Comparison of ENCODE assay signal across 2 cellular contexts in the genomic region with DNA sequence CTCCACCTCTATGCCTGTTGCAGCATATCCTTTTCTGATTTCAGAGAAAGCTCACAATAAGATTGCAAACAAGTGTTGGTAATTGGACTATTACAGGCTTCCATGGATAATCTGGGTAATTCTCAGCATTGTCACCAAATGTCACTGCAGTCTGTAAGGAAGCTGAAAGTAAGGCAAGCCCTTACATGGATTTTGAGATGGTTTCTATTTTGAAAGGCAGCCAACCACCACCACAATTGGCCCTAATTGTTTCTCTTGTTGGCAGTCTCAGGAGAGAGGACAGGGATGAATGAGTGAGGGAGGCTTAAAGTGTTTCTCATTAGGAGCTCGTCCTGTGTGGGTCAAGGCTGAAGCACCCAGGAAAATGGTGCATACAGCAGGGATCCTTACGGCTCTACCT.
TF ChIP-seq lines count a peak whose summit lies in the region.

No MANE protein-coding gene starts in this region.

TF ChIP-seq in GM23338, 12 proteins besides CTCF, POLR2A, EP300 and RAD21 (continued from another document):
- no peak for TF ChIP-seq CREB1 (CRISPR knock-in tag; IDR thresholded peaks at IDR 0.05; ENCODE audit: low read depth)
- TF ChIP-seq ZNF331 (CRISPR knock-in tag; IDR thresholded peaks at IDR 0.05; ENCODE audit: low read depth), result no peak
- no peak for TF ChIP-seq ETS1 (IDR thresholded peaks at IDR 0.05)
- TF ChIP-seq, protein P1, sequence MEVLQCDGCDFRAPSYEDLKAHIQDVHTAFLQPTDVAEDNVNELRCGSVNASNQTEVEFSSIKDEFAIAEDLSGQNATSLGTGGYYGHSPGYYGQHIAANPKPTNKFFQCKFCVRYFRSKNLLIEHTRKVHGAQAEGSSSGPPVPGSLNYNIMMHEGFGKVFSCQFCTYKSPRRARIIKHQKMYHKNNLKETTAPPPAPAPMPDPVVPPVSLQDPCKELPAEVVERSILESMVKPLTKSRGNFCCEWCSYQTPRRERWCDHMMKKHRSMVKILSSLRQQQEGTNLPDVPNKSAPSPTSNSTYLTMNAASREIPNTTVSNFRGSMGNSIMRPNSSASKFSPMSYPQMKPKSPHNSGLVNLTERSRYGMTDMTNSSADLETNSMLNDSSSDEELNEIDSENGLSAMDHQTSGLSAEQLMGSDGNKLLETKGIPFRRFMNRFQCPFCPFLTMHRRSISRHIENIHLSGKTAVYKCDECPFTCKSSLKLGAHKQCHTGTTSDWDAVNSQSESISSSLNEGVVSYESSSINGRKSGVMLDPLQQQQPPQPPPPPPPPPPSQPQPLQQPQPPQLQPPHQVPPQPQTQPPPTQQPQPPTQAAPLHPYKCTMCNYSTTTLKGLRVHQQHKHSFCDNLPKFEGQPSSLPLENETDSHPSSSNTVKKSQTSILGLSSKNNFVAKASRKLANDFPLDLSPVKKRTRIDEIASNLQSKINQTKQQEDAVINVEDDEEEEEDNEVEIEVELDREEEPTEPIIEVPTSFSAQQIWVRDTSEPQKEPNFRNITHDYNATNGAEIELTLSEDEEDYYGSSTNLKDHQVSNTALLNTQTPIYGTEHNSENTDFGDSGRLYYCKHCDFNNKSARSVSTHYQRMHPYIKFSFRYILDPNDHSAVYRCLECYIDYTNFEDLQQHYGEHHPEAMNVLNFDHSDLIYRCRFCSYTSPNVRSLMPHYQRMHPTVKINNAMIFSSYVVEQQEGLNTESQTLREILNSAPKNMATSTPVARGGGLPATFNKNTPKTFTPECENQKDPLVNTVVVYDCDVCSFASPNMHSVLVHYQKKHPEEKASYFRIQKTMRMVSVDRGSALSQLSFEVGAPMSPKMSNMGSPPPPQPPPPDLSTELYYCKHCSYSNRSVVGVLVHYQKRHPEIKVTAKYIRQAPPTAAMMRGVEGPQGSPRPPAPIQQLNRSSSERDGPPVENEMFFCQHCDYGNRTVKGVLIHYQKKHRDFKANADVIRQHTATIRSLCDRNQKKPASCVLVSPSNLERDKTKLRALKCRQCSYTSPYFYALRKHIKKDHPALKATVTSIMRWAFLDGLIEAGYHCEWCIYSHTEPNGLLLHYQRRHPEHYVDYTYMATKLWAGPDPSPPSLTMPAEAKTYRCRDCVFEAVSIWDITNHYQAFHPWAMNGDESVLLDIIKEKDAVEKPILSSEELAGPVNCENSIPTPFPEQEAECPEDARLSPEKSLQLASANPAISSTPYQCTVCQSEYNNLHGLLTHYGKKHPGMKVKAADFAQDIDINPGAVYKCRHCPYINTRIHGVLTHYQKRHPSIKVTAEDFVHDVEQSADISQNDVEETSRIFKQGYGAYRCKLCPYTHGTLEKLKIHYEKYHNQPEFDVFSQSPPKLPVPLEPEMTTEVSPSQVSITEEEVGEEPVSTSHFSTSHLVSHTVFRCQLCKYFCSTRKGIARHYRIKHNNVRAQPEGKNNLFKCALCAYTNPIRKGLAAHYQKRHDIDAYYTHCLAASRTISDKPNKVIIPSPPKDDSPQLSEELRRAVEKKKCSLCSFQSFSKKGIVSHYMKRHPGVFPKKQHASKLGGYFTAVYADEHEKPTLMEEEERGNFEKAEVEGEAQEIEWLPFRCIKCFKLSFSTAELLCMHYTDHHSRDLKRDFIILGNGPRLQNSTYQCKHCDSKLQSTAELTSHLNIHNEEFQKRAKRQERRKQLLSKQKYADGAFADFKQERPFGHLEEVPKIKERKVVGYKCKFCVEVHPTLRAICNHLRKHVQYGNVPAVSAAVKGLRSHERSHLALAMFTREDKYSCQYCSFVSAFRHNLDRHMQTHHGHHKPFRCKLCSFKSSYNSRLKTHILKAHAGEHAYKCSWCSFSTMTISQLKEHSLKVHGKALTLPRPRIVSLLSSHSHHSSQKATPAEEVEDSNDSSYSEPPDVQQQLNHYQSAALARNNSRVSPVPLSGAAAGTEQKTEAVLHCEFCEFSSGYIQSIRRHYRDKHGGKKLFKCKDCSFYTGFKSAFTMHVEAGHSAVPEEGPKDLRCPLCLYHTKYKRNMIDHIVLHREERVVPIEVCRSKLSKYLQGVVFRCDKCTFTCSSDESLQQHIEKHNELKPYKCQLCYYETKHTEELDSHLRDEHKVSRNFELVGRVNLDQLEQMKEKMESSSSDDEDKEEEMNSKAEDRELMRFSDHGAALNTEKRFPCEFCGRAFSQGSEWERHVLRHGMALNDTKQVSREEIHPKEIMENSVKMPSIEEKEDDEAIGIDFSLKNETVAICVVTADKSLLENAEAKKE (CRISPR knock-in tag; IDR thresholded peaks at IDR 0.05), result no peak
- no peak for TF ChIP-seq EZH2phosphoT487 (IDR thresholded peaks at IDR 0.05; ENCODE audit: unreplicated experiment)

TF ChIP-seq in WTC11, 78 proteins besides CTCF, POLR2A, EP300 and RAD21 (continued from another document):
- no peak for TF ChIP-seq ZNF512 (CRISPR knock-in tag; IDR thresholded peaks at IDR 0.05; ENCODE audit: borderline replicate concordance)
- no peak for TF ChIP-seq TCF7 (CRISPR knock-in tag; IDR thresholded peaks at IDR 0.05; ENCODE audit: low read depth)
- no peak for TF ChIP-seq CREM (CRISPR knock-in tag; IDR thresholded peaks at IDR 0.05)
- TF ChIP-seq, protein P2, sequence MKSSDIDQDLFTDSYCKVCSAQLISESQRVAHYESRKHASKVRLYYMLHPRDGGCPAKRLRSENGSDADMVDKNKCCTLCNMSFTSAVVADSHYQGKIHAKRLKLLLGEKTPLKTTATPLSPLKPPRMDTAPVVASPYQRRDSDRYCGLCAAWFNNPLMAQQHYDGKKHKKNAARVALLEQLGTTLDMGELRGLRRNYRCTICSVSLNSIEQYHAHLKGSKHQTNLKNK (CRISPR knock-in tag; IDR thresholded peaks at IDR 0.05), result no peak
- no peak for TF ChIP-seq ZNF219 (CRISPR knock-in tag; IDR thresholded peaks at IDR 0.05; ENCODE audit: borderline replicate concordance)
- TF ChIP-seq PREB (CRISPR knock-in tag; IDR thresholded peaks at IDR 0.05; ENCODE audit: borderline replicate concordance), result no peak
- TF ChIP-seq, protein P3, sequence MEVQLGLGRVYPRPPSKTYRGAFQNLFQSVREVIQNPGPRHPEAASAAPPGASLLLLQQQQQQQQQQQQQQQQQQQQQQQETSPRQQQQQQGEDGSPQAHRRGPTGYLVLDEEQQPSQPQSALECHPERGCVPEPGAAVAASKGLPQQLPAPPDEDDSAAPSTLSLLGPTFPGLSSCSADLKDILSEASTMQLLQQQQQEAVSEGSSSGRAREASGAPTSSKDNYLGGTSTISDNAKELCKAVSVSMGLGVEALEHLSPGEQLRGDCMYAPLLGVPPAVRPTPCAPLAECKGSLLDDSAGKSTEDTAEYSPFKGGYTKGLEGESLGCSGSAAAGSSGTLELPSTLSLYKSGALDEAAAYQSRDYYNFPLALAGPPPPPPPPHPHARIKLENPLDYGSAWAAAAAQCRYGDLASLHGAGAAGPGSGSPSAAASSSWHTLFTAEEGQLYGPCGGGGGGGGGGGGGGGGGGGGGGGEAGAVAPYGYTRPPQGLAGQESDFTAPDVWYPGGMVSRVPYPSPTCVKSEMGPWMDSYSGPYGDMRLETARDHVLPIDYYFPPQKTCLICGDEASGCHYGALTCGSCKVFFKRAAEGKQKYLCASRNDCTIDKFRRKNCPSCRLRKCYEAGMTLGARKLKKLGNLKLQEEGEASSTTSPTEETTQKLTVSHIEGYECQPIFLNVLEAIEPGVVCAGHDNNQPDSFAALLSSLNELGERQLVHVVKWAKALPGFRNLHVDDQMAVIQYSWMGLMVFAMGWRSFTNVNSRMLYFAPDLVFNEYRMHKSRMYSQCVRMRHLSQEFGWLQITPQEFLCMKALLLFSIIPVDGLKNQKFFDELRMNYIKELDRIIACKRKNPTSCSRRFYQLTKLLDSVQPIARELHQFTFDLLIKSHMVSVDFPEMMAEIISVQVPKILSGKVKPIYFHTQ (CRISPR knock-in tag; IDR thresholded peaks at IDR 0.05), result no peak
- TF ChIP-seq, protein P4, sequence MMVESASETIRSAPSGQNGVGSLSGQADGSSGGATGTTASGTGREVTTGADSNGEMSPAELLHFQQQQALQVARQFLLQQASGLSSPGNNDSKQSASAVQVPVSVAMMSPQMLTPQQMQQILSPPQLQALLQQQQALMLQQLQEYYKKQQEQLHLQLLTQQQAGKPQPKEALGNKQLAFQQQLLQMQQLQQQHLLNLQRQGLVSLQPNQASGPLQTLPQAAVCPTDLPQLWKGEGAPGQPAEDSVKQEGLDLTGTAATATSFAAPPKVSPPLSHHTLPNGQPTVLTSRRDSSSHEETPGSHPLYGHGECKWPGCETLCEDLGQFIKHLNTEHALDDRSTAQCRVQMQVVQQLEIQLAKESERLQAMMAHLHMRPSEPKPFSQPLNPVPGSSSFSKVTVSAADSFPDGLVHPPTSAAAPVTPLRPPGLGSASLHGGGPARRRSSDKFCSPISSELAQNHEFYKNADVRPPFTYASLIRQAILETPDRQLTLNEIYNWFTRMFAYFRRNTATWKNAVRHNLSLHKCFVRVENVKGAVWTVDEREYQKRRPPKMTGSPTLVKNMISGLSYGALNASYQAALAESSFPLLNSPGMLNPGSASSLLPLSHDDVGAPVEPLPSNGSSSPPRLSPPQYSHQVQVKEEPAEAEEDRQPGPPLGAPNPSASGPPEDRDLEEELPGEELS (CRISPR knock-in tag; IDR thresholded peaks at IDR 0.05), result no peak
- TF ChIP-seq NFATC4 (CRISPR knock-in tag; IDR thresholded peaks at IDR 0.05), result no peak
- no peak for TF ChIP-seq USF2 (CRISPR knock-in tag; IDR thresholded peaks at IDR 0.05)
- TF ChIP-seq NFYB (CRISPR knock-in tag; conservative IDR thresholded peaks at IDR 0.05; ENCODE audit: low read depth), result no peak
- no peak for TF ChIP-seq ZNF423 (CRISPR knock-in tag; IDR thresholded peaks at IDR 0.05)
